ENCODE assay signal across 9 cellular contexts in the genomic region with DNA sequence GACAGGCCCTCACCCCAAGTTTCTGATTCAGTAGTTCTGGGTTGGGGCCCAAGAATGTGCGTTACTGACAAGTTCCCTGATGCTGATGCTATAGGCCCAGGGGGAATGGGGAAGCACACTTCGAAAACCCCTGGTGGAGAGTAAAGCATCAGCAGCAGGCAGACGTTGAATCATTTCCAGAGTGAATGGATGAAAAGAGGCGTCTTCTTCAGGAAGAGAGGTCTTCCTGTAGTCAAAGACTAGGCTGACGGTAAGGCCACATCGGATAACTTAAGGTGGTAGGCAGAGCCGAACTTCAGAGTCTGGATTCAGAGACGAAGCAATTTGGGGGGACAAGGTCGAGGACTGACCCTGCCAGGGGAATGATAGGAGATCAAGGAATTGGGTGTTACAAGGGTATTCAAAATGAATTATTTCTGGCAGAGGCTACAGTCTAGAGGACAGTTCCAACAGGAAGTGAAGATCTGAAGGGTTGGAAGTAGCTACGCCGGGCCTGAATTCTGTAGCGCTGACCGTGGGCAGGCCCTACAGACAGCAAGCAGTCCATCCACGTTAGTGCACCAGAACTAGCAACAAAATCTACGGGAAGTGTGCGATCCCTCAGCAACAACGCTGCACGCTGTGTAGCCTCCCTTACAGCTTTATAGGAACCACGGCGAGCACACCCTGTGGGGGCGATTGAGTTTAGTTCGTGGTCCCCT. TPM values are rescaled to one million over a fixed set of nuclear protein-coding genes. Genes with fewer than 3 reads are reported as not detected.
DNase-seq lines count a peak whose midpoint lies in the region; ATAC-seq, FAIRE-seq and TF ChIP-seq lines count a peak whose summit lies in the region.
"Had no signal": no experiment of that assay in that cellular context is flagged by ENCODE, and none has a peak within 500 bp of the region (broad histone marks: within the 10 kb centered on the region; RNA-seq: fewer than 3 reads in every experiment).

No MANE protein-coding gene starts in this region.

- DNase-seq in NCI-H510A treated with DMSO at 0.1 percent for 48 hours (lab: John Stamatoyannopoulos, UW) = peak; percentile 32
- DNase-seq in NCI-H510A (lab: John Stamatoyannopoulos, UW) = no peak
- DNase-seq in RWPE1 (ENCODE audit: low spot score) = no peak
- DNase-seq in astrocyte (ENCODE audit: low read depth) = no peak
- DNase-seq in stimulated activated CD4-positive, alpha-beta T cell treated with anti-CD3 and anti-CD28 coated beads, Interleukin-12 subunit alpha, Interleukin-12 subunit beta, amount 100 ng/mL, for 48 hours (ENCODE audit: low read depth in 2 of 3, low spot score in 1 of 3) = peak in 2 of 3 donors; percentile 32 to 35
- no peak for DNase-seq in NCI-H1436 (lab: John Stamatoyannopoulos, UW)

- H3K4me3 Mint-ChIP-seq in astrocyte (ENCODE audit: unreplicated experiment) = peak overlapping the region; percentile 92

- H3K4me3 ChIP-seq in astrocyte (ENCODE audit: insufficient read depth, low read depth, low read length) (peak overlapping the region; percentile 88), iPS-18c (ENCODE audit: insufficient read depth, low read depth, low read length) (peak overlapping the region; percentile 77)

- ATAC-seq in HG02943 (IDR thresholded peaks at IDR 0.05; ENCODE audit: low read depth, unreplicated experiment) = peak; percentile 13

- peaks cover 2% of the 10 kb centered on the region for H3K36me3 Mint-ChIP-seq in astrocyte (ENCODE audit: low read depth, unreplicated experiment)

- peaks cover 22% of the 10 kb centered on the region for H3K79me2 ChIP-seq in astrocyte (ENCODE audit: insufficient read depth, low read length)

- POLR2A ChIA-PET in RWPE1 (lab: Yijun Ruan, JAX; ENCODE audit: low non-redundant PET) = interaction anchor here (0.5 kb wide), 1 partner anchor 12 kb away, joined by 3 read pairs; no protein-coding TSS in a partner anchor

- no peaks in the 10 kb centered on the region for H4K20me1 ChIP-seq in astrocyte (ENCODE audit: insufficient read depth, low read length)

- H3K4me1 ChIP-seq in astrocyte (ENCODE audit: insufficient read depth, low read length) = peaks cover 24% of the 10 kb centered on the region

- H3K27ac ChIP-seq in RWPE1 (peak overlapping the region; percentile 83), astrocyte (ENCODE audit: low read depth, low read length) (peak overlapping the region; percentile 71)

- H3K27ac Mint-ChIP-seq in astrocyte (ENCODE audit: unreplicated experiment) = no peak overlapping the region

- no peaks in the 10 kb centered on the region for H3K9me3 Mint-ChIP-seq in astrocyte (ENCODE audit: unreplicated experiment)

- peak overlapping the region; percentile 97 for H3K4me2 ChIP-seq in astrocyte (ENCODE audit: low read length)

- H3K9me3 ChIP-seq in astrocyte (ENCODE audit: insufficient read depth, low read depth, low read length) (no peaks in the 10 kb centered on the region), iPS-18c (ENCODE audit: control insufficient read depth, insufficient read depth, low read length) (peaks cover 2% of the 10 kb centered on the region)

- H3K27me3 Mint-ChIP-seq in astrocyte (ENCODE audit: low read depth, unreplicated experiment) = no peaks in the 10 kb centered on the region

- H2AFZ ChIP-seq in astrocyte (ENCODE audit: low read depth, low read length) = peak overlapping the region; percentile 98

- H3K36me3 ChIP-seq in astrocyte (ENCODE audit: insufficient read depth, low read length) = no peaks in the 10 kb centered on the region

- H3K27me3 ChIP-seq in astrocyte (ENCODE audit: insufficient read depth, low read length) = no peaks in the 10 kb centered on the region

- peaks cover 14% of the 10 kb centered on the region for H3K4me1 Mint-ChIP-seq in astrocyte (ENCODE audit: low read depth, unreplicated experiment)

- FAIRE-seq in astrocyte (lab: Jason Lieb, UNC) = no peak

- peak overlapping the region; percentile 83 for H3K9ac ChIP-seq in astrocyte (ENCODE audit: low read length)

- CTCF ChIA-PET in RWPE1 (lab: Yijun Ruan, JAX) = interaction anchor here (0.6 to 1.0 kb wide), 2 partner anchors 19 to 1765 kb away, joined by 3 read pairs; partner anchors contain the start of genes PCSK7 and RNF214

- no peak for TF ChIP-seq CTCF in RWPE1 (conservative IDR thresholded peaks at IDR 0.05; ENCODE audit: low read depth)
- peak; percentile 25 for TF ChIP-seq CTCF in astrocyte (IDR thresholded peaks at IDR 0.05; ENCODE audit: insufficient read depth, low read depth, low read length)

RNA-seq across cellular contexts. Expression of gene CENATAC, which starts 0.9 kb away (rescaled TPM):
- total RNA-seq in astrocyte = 15.6 and 25.4 TPM in 2 replicates

RNA-seq across cellular contexts. Expression of gene RPS25, which starts 21.1 kb away (rescaled TPM):
- total RNA-seq in astrocyte = 643 and 750 TPM in 2 replicates

RNA-seq across cellular contexts. Expression of gene TRAPPC4, which starts 21.5 kb away (rescaled TPM):
- 88.3 and 88.6 TPM in 2 replicates for total RNA-seq in astrocyte

RNA-seq across cellular contexts. Expression of gene FOXR1, which starts 25.5 kb away (rescaled TPM):
- total RNA-seq in astrocyte = not detected in 2 replicates
- total RNA-seq: pulmonary artery endothelial cell had no signal

RNA-seq across cellular contexts. Expression of gene SLC37A4, which starts 33.6 kb away (rescaled TPM):
- total RNA-seq in astrocyte = 8.7 and 11.7 TPM in 2 replicates

Comparison
In these comparisons a context has a peak if more than half of its experiments do, and no peak if none do; other contexts are left out.
1. DNase-seq: peak in NCI-H510A treated with DMSO at 0.1 percent for 48 hours (single experiment) and stimulated activated CD4-positive, alpha-beta T cell treated with anti-CD3 and anti-CD28 coated beads, Interleukin-12 subunit alpha, Interleukin-12 subunit beta, amount 100 ng/mL, for 48 hours (2 of 3); none in NCI-H510A (single experiment), RWPE1 (single experiment), astrocyte (single experiment) and NCI-H1436 (single experiment).